In the genomic region with DNA sequence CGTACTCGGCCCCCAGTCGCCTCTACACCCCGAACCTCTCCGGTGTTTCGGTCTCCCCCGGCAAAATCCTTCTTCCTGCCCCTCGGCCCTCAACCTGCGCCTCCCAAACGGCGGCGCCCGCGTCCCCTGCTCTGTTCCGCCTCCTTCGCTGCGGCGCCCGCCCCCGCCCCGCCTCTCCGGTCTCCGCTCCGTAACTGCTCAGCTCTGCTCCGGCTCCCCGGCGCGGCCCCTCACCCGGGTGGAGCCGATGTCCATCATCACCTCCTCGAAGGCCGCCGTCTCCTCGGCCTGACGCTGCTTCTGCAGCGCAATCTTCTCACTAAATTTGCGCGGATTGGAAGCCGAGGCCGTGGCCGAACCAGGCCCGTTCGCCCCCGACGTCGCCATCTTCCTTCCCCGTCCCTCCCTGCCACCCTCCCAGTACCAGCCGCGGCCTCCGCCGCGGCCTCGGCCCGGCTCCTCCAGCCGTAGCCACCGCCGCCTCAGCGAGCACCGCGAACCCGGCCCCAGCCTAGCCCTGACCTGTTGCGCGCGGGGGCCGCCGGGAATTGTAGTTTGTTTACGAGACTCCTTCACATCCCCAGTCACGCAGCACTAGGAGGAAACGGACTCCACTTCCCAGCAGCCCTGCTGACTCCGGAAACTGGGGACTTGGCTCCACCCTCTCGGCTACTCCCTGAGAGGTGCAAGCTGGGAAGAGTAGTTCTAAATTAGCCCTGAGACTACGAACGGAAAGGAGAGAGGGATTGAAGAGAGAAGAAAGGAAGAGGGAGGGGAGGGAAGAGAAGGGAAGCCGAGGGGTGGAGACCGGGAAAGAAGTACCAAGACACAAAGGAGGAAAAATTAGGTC, we compare ENCODE assay signal across 8 cellular contexts. TPM values are rescaled to one million over a fixed set of nuclear protein-coding genes. Genes with fewer than 3 reads are reported as not detected.
DNase-seq lines count a peak whose midpoint lies in the region; ATAC-seq and TF ChIP-seq lines count a peak whose summit lies in the region.

A gene with protein sequence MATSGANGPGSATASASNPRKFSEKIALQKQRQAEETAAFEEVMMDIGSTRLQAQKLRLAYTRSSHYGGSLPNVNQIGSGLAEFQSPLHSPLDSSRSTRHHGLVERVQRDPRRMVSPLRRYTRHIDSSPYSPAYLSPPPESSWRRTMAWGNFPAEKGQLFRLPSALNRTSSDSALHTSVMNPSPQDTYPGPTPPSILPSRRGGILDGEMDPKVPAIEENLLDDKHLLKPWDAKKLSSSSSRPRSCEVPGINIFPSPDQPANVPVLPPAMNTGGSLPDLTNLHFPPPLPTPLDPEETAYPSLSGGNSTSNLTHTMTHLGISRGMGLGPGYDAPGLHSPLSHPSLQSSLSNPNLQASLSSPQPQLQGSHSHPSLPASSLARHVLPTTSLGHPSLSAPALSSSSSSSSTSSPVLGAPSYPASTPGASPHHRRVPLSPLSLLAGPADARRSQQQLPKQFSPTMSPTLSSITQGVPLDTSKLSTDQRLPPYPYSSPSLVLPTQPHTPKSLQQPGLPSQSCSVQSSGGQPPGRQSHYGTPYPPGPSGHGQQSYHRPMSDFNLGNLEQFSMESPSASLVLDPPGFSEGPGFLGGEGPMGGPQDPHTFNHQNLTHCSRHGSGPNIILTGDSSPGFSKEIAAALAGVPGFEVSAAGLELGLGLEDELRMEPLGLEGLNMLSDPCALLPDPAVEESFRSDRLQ (minus strand): TSS at position 502 of the 850 bp plus-strand sequence. CDS start 115 bp downstream, at position 387.

- H3K4me1 Mint-ChIP-seq in T-helper 1 cell treated with Interleukin-12 subunit alpha and Interleukin-12 subunit beta and Interleukin-4 antibody, amounts not matched to agents 30 μg/mL and 1 μg/mL, for 36 hours (ENCODE audit: low read depth): peaks cover 49% of the 10 kb centered on the region

- ATAC-seq in HG02885 (IDR thresholded peaks at IDR 0.05; ENCODE audit: poor library complexity, unreplicated experiment): peak; percentile 82
- peak; percentile 90 to 91 for ATAC-seq in left cardiac atrium
- peak; percentile 90 for ATAC-seq in upper lobe of right lung

- H3K27ac ChIP-seq in upper lobe of right lung: peak within 1 kb of the TSS; percentile 88

- H3K4me3 Mint-ChIP-seq in T-helper 1 cell treated with Interleukin-12 subunit alpha and Interleukin-12 subunit beta and Interleukin-4 antibody, amounts not matched to agents 30 μg/mL and 1 μg/mL, for 36 hours: peak within 1 kb of the TSS; percentile 93

- H3K36me3 ChIP-seq in upper lobe of right lung: peaks cover 30% of the 10 kb centered on the region

- H3K27me3 ChIP-seq in upper lobe of right lung: no peaks in the 10 kb centered on the region

- H3K4me3 ChIP-seq in upper lobe of right lung: peak within 1 kb of the TSS; percentile 88

- peak; percentile 100 for DNase-seq in NCI-H1694 (lab: John Stamatoyannopoulos, UW)
- peak; percentile 98 for DNase-seq in amniotic stem cell (lab: John Stamatoyannopoulos, UW)
- peak; percentile 100 for DNase-seq in left cardiac atrium
- DNase-seq in posterior vena cava (ENCODE audit: low spot score): peak; percentile 100
- DNase-seq in upper lobe of right lung: peak; percentile 99

- H3K4me1 ChIP-seq in upper lobe of right lung: peaks cover 57% of the 10 kb centered on the region

- intact Hi-C loops in left cardiac atrium (cut with DNase I): no loop called here
- intact Hi-C loops in posterior vena cava (cut with DNase I): no loop called here
- intact Hi-C loops in upper lobe of right lung (cut with DNase I): no loop called here

- H3K27ac Mint-ChIP-seq in T-helper 1 cell treated with Interleukin-12 subunit alpha and Interleukin-12 subunit beta and Interleukin-4 antibody, amounts not matched to agents 30 μg/mL and 1 μg/mL, for 36 hours: peak within 1 kb of the TSS; percentile 89

- H3K9me3 ChIP-seq in upper lobe of right lung: no peaks in the 10 kb centered on the region

- H3K9me3 Mint-ChIP-seq in T-helper 1 cell treated with Interleukin-12 subunit alpha and Interleukin-12 subunit beta and Interleukin-4 antibody, amounts not matched to agents 30 μg/mL and 1 μg/mL, for 36 hours: no peaks in the 10 kb centered on the region

- no peaks in the 10 kb centered on the region for H3K27me3 Mint-ChIP-seq in T-helper 1 cell treated with Interleukin-12 subunit alpha and Interleukin-12 subunit beta and Interleukin-4 antibody, amounts not matched to agents 30 μg/mL and 1 μg/mL, for 36 hours (ENCODE audit: low read depth)

- peaks cover 24% of the 10 kb centered on the region for H3K36me3 Mint-ChIP-seq in T-helper 1 cell treated with Interleukin-12 subunit alpha and Interleukin-12 subunit beta and Interleukin-4 antibody, amounts not matched to agents 30 μg/mL and 1 μg/mL, for 36 hours (ENCODE audit: low read depth)

- TF ChIP-seq POLR2A in GM15510 (IDR thresholded peaks at IDR 0.05; ENCODE audit: borderline replicate concordance, extremely low read depth, insufficient read length): peak; percentile 72

- no peak for TF ChIP-seq CTCF in upper lobe of right lung (IDR thresholded peaks at IDR 0.05)

RNA-seq across cellular contexts. Expression of the gene that starts here (rescaled TPM):
- 10 to 100 TPM; 17.3 to 19.6 TPM for total RNA-seq in left cardiac atrium
- total RNA-seq in posterior vena cava: 10 to 100 TPM; 26.6 to 31.0 TPM
- total RNA-seq in upper lobe of right lung: 52.7 TPM

Comparison
In these comparisons a context has a peak if more than half of its experiments do, and no peak if none do; other contexts are left out.
1. Peak in every context shown above with its lines: DNase-seq, ATAC-seq, H3K4me3 ChIP-seq and H3K27ac ChIP-seq.